Comparison of ENCODE assay signal across 9 cellular contexts in genomic region chr6:31730631-31731086, GRCh38. TPM values are rescaled to one million over a fixed set of nuclear protein-coding genes. Genes with fewer than 3 reads are reported as not detected.
DNase-seq lines count a peak whose midpoint lies in the region; ATAC-seq, FAIRE-seq and TF ChIP-seq lines count a peak whose summit lies in the region.
"Had no signal": no experiment of that assay in that cellular context is flagged by ENCODE, and none has a peak within 500 bp of the region (broad histone marks: within the 10 kb centered on the region; RNA-seq: fewer than 3 reads in every experiment).

No MANE protein-coding gene starts in this region.

- no TSS peak for BruUV-seq in K562 (replicated peaks; lab: Mats Ljungman, UMichigan)

- H3K4me1 ChIP-seq in K562 (replicated peaks in 1 of 2; ENCODE audit: control insufficient read depth in 2 of 2, insufficient read depth in 2 of 2, low read length in 2 of 2) (peaks cover 50 to 64% of the 10 kb centered on the region in 2 experiments), mucosa of rectum (ENCODE audit: control insufficient read depth in 2 of 2, insufficient read depth in 2 of 2, low read length in 2 of 2) (peaks cover 45 to 52% of the 10 kb centered on the region in 2 donors), upper lobe of right lung (peaks cover 58% of the 10 kb centered on the region)

- TF ChIP-seq CTCF in K562 (IDR thresholded peaks at IDR 0.05 in 2 of 3, conservative IDR thresholded peaks at IDR 0.05 in 1 of 3; ENCODE audit: insufficient read depth in 2 of 3, low read depth in 1 of 3, low read length in 3 of 3) (no peak), upper lobe of right lung (IDR thresholded peaks at IDR 0.05) (no peak)

- peak overlapping the region; percentile 17 to 58; a peak in 2 of 4 replicates for H3K9ac ChIP-seq in K562 (ENCODE audit: insufficient read depth in 1 of 2, low read depth in 2 of 2, low read length in 2 of 2)
- peak overlapping the region in 1 of 2 donors; percentile 60 for H3K9ac ChIP-seq in mucosa of rectum (ENCODE audit: low read depth in 1 of 2, low read length in 2 of 2)

- no peak; a peak in 1 of 4 replicates for TF ChIP-seq RAD21 in K562 (CRISPR knock-in tag; conservative IDR thresholded peaks at IDR 0.05 in 1 of 2, IDR thresholded peaks at IDR 0.05 in 1 of 2)

- intact Hi-C loops in Right ventricle myocardium inferior (cut with DNase I) (loop anchor here (2.0 to 10.0 kb wide), 3 partner anchors 28 to 186 kb away; partner anchors contain the start of genes ABHD16A, ATP6V1G2, DDX39B and NFKBIL1), Right ventricle myocardium superior (cut with DNase I) (loop anchor here (10.0 kb wide), 1 partner anchor 104 kb away; no protein-coding TSS in a partner anchor), K562 (cut with micrococcal nuclease) (loop anchor here (10.0 kb wide), 1 partner anchor 244 kb away; the partner anchor contains the start of gene DXO), upper lobe of right lung (cut with DNase I) (no loop called here)

- H3K27ac ChIP-seq in K562 (ENCODE audit: extremely low read depth, low read depth, low read length): peak overlapping the region; percentile 75; the same call in 2 of the 3 replicates
- peak overlapping the region; percentile 98 for H3K27ac ChIP-seq in mucosa of rectum (ENCODE audit: low read depth in 2 of 2, low read length in 2 of 2)
- peak overlapping the region; percentile 85 for H3K27ac ChIP-seq in upper lobe of right lung

- no peak for FAIRE-seq in K562 (lab: Jason Lieb, UNC)

- H3K9me3 ChIP-seq in K562 (replicated peaks; ENCODE audit: control insufficient read depth, insufficient read depth, low read depth, low read length) (no peaks in the 10 kb centered on the region), mucosa of rectum (ENCODE audit: control insufficient read depth in 2 of 2, low read length in 2 of 2) (no peaks in the 10 kb centered on the region), upper lobe of right lung (no peaks in the 10 kb centered on the region)

- DNase-seq in Right ventricle myocardium inferior (ENCODE audit: missing footprints) (peak; percentile 56), Right ventricle myocardium superior (no peak), K562 (ENCODE audit: extremely low read depth in 1 of 4, low spot score in 3 of 4) (peak in 1 of 4 experiments; percentile 58), upper lobe of right lung (no peak), NCI-H2029 (lab: John Stamatoyannopoulos, UW) (no peak)

- TF ChIP-seq POLR2A in K562 (conservative IDR thresholded peaks at IDR 0.05): no peak

- in situ Hi-C loops in K562 (cut with MboI): no loop called here

- POLR2A ChIA-PET in K562 (lab: Yijun Ruan, JAX): interaction anchor here (0.6 to 15.0 kb wide), 31 partner anchors 5 to 220 kb away, joined by 3 to 236 read pairs (median 5); partner anchors contain the start of genes ABHD16A, C6orf47, CLIC1 and CSNK2B

- no peak overlapping the region for H2AFZ ChIP-seq in K562 (ENCODE audit: low read depth, low read length)

- H3K36me3 ChIP-seq in K562 (ENCODE audit: control insufficient read depth, insufficient read depth, low read length): peaks cover 80% of the 10 kb centered on the region
- H3K36me3 ChIP-seq in mucosa of rectum (ENCODE audit: control insufficient read depth in 2 of 2, insufficient read depth in 2 of 2, low read length in 2 of 2): peaks cover 45 to 46% of the 10 kb centered on the region in 2 donors
- H3K36me3 ChIP-seq in upper lobe of right lung: peaks cover 43% of the 10 kb centered on the region

- no peak for TF ChIP-seq EP300 in K562 (IDR thresholded peaks at IDR 0.05; ENCODE audit: low read length)

- H4K20me1 ChIP-seq in K562 (replicated peaks; ENCODE audit: control insufficient read depth, insufficient read depth, low read length): peaks cover 23% of the 10 kb centered on the region

- H3K4me2 ChIP-seq in K562 (ENCODE audit: insufficient read depth, low read length): peak overlapping the region; percentile 94

- H3K27me3 ChIP-seq in K562 (ENCODE audit: control insufficient read depth in 2 of 2, insufficient read depth in 2 of 2, low read length in 2 of 2) (no peaks in the 10 kb centered on the region), mucosa of rectum (ENCODE audit: control insufficient read depth in 2 of 2, insufficient read depth in 2 of 2, low read length in 2 of 2) (no peaks in the 10 kb centered on the region), upper lobe of right lung (no peaks in the 10 kb centered on the region)
- H3K27me3 ChIP-seq: brain microvascular endothelial cell had no signal

- peaks cover 52% of the 10 kb centered on the region for H3K79me2 ChIP-seq in K562 (ENCODE audit: control insufficient read depth, insufficient read depth, low read length)

- peaks cover 5% of the 10 kb centered on the region for H3K9me1 ChIP-seq in K562 (ENCODE audit: control insufficient read depth, insufficient read depth, low read length)

- ATAC-seq in Right ventricle myocardium inferior (no peak), Right ventricle myocardium superior (ENCODE audit: poor library complexity) (no peak), K562 (no peak), upper lobe of right lung (no peak), HG03097 (IDR thresholded peaks at IDR 0.05; ENCODE audit: low FRiP score, unreplicated experiment) (no peak), GM21367 (IDR thresholded peaks at IDR 0.05; ENCODE audit: unreplicated experiment) (no peak)

- WGBS in K562 (ENCODE audit: insufficient coverage, low coverage, missing lambda C conversion rate): 60% methylated on average over 11 of the region's 11 CpGs

- H3K4me3 ChIP-seq in K562: peak overlapping the region; percentile 65; the same call in 1 of the 2 replicates
- peak overlapping the region in 1 of 2 donors; percentile 93 for H3K4me3 ChIP-seq in mucosa of rectum (ENCODE audit: low read length in 2 of 2)
- peak overlapping the region; percentile 88 for H3K4me3 ChIP-seq in upper lobe of right lung

- CTCF ChIA-PET in K562 (lab: Yijun Ruan, JAX; ENCODE audit: low intra/inter-chr PET ratio): no interaction called here

RNA-seq across cellular contexts. Expression of gene DDAH2, which starts 1.6 kb away (rescaled TPM):
- total RNA-seq in Right ventricle myocardium inferior (40.6 TPM), Right ventricle myocardium superior (32.9 TPM), K562 (2014; rRNA removed) (45.4 and 59.1 TPM in 2 replicates), K562 (2014; rRNA removed; fragmentation: Illumina TruSeq; extraction: Trizol) (10.6 and 12.7 TPM in 2 replicates), K562 (2015; rRNA removed; fragmentation: Illumina TruSeq; extraction: Trizol) (32.3 and 34.6 TPM in 2 replicates), K562 (2021) (31.4 and 36.3 TPM in 2 replicates), upper lobe of right lung (71.2 TPM)
- total RNA-seq in K562 (2011; cell fraction: chromatin; rRNA removed; ENCODE audit: low replicate concordance): 32.6 and 90.1 TPM in 2 replicates
- total RNA-seq in K562 (2011; cell fraction: nucleolus; rRNA removed): 71.7 and 82.4 TPM in 2 replicates
- total RNA-seq in K562 (2011; cell fraction: nucleoplasm; rRNA removed): 58.1 and 66.3 TPM in 2 replicates
- polyA plus RNA-seq in K562 (2011; rRNA removed) (21.4 and 30.4 TPM in 2 replicates), K562 (2014; fragmentation: Illumina TruSeq; extraction: Trizol) (15.6 and 29.3 TPM in 2 replicates), K562 (2014; fragmentation: Nextera tagmentation; extraction: Ambion mirVana) (1 to 10 TPM; 1.8 to 3.4 TPM), K562 (2014; rRNA removed) (36.2 and 42.1 TPM in 2 replicates)
- 43.7 and 63.5 TPM in 2 replicates for polyA plus RNA-seq in K562 (2011; cell fraction: cytosol; rRNA removed)
- polyA plus RNA-seq in K562 (2011; cell fraction: nucleus; rRNA removed): 124 and 167 TPM in 2 replicates
- polyA plus RNA-seq in K562 (2012): 54.5 and 69.9 TPM in 2 replicates
- polyA minus RNA-seq in K562 (2011; rRNA and poly(A)+ RNA removed): 3.4 and 4.6 TPM in 2 replicates
- 9.1 and 12.9 TPM in 2 replicates for polyA minus RNA-seq in K562 (2011; cell fraction: cytosol; rRNA and poly(A)+ RNA removed)
- polyA minus RNA-seq in K562 (2011; cell fraction: nucleus; rRNA and poly(A)+ RNA removed): 21.1 and 26.4 TPM in 2 replicates

RNA-seq across cellular contexts. Expression of gene CLIC1, which starts 5.7 kb away (rescaled TPM):
- total RNA-seq in Right ventricle myocardium inferior: 102 TPM
- 86.8 TPM for total RNA-seq in Right ventricle myocardium superior
- total RNA-seq in K562 (2011; cell fraction: chromatin; rRNA removed; ENCODE audit: low replicate concordance): 323 and 864 TPM in 2 replicates
- total RNA-seq in K562 (2011; cell fraction: nucleolus; rRNA removed): 1,156 and 1,371 TPM in 2 replicates
- total RNA-seq in K562 (2011; cell fraction: nucleoplasm; rRNA removed): 762 and 847 TPM in 2 replicates
- 1,815 and 2,459 TPM in 2 replicates for total RNA-seq in K562 (2014; rRNA removed)
- 1,777 and 1,808 TPM in 2 replicates for total RNA-seq in K562 (2014; rRNA removed; fragmentation: Illumina TruSeq; extraction: Trizol)
- total RNA-seq in K562 (2015; rRNA removed; fragmentation: Illumina TruSeq; extraction: Trizol): 1,968 and 1,998 TPM in 2 replicates
- 1,487 and 1,494 TPM in 2 replicates for total RNA-seq in K562 (2021)
- 1,850 and 2,419 TPM in 2 replicates for polyA plus RNA-seq in K562 (2011; rRNA removed)
- 2,072 and 2,650 TPM in 2 replicates for polyA plus RNA-seq in K562 (2011; cell fraction: cytosol; rRNA removed)
- polyA plus RNA-seq in K562 (2011; cell fraction: nucleus; rRNA removed): 706 and 710 TPM in 2 replicates
- polyA plus RNA-seq in K562 (2012): 1,359 and 2,108 TPM in 2 replicates
- polyA plus RNA-seq in K562 (2014; fragmentation: Illumina TruSeq; extraction: Trizol): 2,238 and 2,336 TPM in 2 replicates
- polyA plus RNA-seq in K562 (2014; fragmentation: Nextera tagmentation; extraction: Ambion mirVana): 1,000 to 10,000 TPM; 1,267 to 1,594 TPM
- polyA plus RNA-seq in K562 (2014; rRNA removed): 1,650 and 1,824 TPM in 2 replicates
- polyA minus RNA-seq in K562 (2011; rRNA and poly(A)+ RNA removed): 1,034 and 1,248 TPM in 2 replicates
- polyA minus RNA-seq in K562 (2011; cell fraction: cytosol; rRNA and poly(A)+ RNA removed): 611 and 812 TPM in 2 replicates
- 223 and 327 TPM in 2 replicates for polyA minus RNA-seq in K562 (2011; cell fraction: nucleus; rRNA and poly(A)+ RNA removed)
- total RNA-seq in upper lobe of right lung: 286 TPM

RNA-seq across cellular contexts. Expression of gene MPIG6B, which starts 7.5 kb away (rescaled TPM):
- 0.70 TPM for total RNA-seq in Right ventricle myocardium inferior
- total RNA-seq in Right ventricle myocardium superior: 0.13 TPM
- total RNA-seq in K562 (2011; cell fraction: chromatin; rRNA removed; ENCODE audit: low replicate concordance): 0.23 and 0.79 TPM in 2 replicates
- total RNA-seq in K562 (2011; cell fraction: nucleolus; rRNA removed): 0.79 and 0.83 TPM in 2 replicates
- total RNA-seq in K562 (2011; cell fraction: nucleoplasm; rRNA removed): 0.73 and 1.4 TPM in 2 replicates
- total RNA-seq in K562 (2014; rRNA removed): 0.45 TPM in 1 of 2 replicates, not detected in the other
- total RNA-seq in K562 (2014; rRNA removed; fragmentation: Illumina TruSeq; extraction: Trizol): 0.11 and 0.13 TPM in 2 replicates
- 0.14 TPM in 1 of 2 replicates, not detected in the other for total RNA-seq in K562 (2015; rRNA removed; fragmentation: Illumina TruSeq; extraction: Trizol)
- 0.47 and 0.75 TPM in 2 replicates for total RNA-seq in K562 (2021)
- 0.24 and 0.30 TPM in 2 replicates for polyA plus RNA-seq in K562 (2011; rRNA removed)
- polyA plus RNA-seq in K562 (2011; cell fraction: cytosol; rRNA removed): 0.36 and 0.44 TPM in 2 replicates
- polyA plus RNA-seq in K562 (2011; cell fraction: nucleus; rRNA removed): 0.80 and 2.1 TPM in 2 replicates
- 0.73 and 1.2 TPM in 2 replicates for polyA plus RNA-seq in K562 (2012)
- 0.75 and 0.77 TPM in 2 replicates for polyA plus RNA-seq in K562 (2014; fragmentation: Illumina TruSeq; extraction: Trizol)
- polyA plus RNA-seq in K562 (2014; fragmentation: Nextera tagmentation; extraction: Ambion mirVana): under 1 TPM; 0.15 to 0.32 TPM
- 0.27 and 1.2 TPM in 2 replicates for polyA plus RNA-seq in K562 (2014; rRNA removed)
- polyA minus RNA-seq in K562 (2011; rRNA and poly(A)+ RNA removed): 0.18 TPM in 1 of 2 replicates, not detected in the other
- 0.48 TPM in 1 of 2 replicates, not detected in the other for polyA minus RNA-seq in K562 (2011; cell fraction: cytosol; rRNA and poly(A)+ RNA removed)
- 0.33 and 0.40 TPM in 2 replicates for polyA minus RNA-seq in K562 (2011; cell fraction: nucleus; rRNA and poly(A)+ RNA removed)
- total RNA-seq in upper lobe of right lung: 1.1 TPM

RNA-seq across cellular contexts. Expression of gene LY6G6C, which starts 9.1 kb away (rescaled TPM):
- not detected for total RNA-seq in Right ventricle myocardium inferior
- total RNA-seq in Right ventricle myocardium superior: not detected
- total RNA-seq in K562 (2011; cell fraction: chromatin; rRNA removed; ENCODE audit: low replicate concordance): 2.3 and 4.9 TPM in 2 replicates
- total RNA-seq in K562 (2011; cell fraction: nucleolus; rRNA removed): 1.8 and 2.0 TPM in 2 replicates
- total RNA-seq in K562 (2011; cell fraction: nucleoplasm; rRNA removed): 3.0 and 6.3 TPM in 2 replicates
- not detected in 2 replicates for total RNA-seq in K562 (2014; rRNA removed)
- total RNA-seq in K562 (2014; rRNA removed; fragmentation: Illumina TruSeq; extraction: Trizol): not detected in 2 replicates
- not detected in 2 replicates for total RNA-seq in K562 (2015; rRNA removed; fragmentation: Illumina TruSeq; extraction: Trizol)
- total RNA-seq in K562 (2021): 0.20 TPM in 1 of 2 replicates, not detected in the other
- 0.20 and 0.35 TPM in 2 replicates for polyA plus RNA-seq in K562 (2011; rRNA removed)
- 0.32 and 0.40 TPM in 2 replicates for polyA plus RNA-seq in K562 (2011; cell fraction: cytosol; rRNA removed)
- 2.0 and 2.1 TPM in 2 replicates for polyA plus RNA-seq in K562 (2011; cell fraction: nucleus; rRNA removed)
- polyA plus RNA-seq in K562 (2012): 0.14 and 0.48 TPM in 2 replicates
- polyA plus RNA-seq in K562 (2014; fragmentation: Illumina TruSeq; extraction: Trizol): 0.33 TPM in 1 of 2 replicates, not detected in the other
- under 1 TPM in 1 of 2 experiments, not detected in 1; 0.06 TPM for polyA plus RNA-seq in K562 (2014; fragmentation: Nextera tagmentation; extraction: Ambion mirVana)
- 0.09 TPM in 1 of 2 replicates, not detected in the other for polyA plus RNA-seq in K562 (2014; rRNA removed)
- not detected in 2 replicates for polyA minus RNA-seq in K562 (2011; rRNA and poly(A)+ RNA removed)
- polyA minus RNA-seq in K562 (2011; cell fraction: cytosol; rRNA and poly(A)+ RNA removed): not detected in 2 replicates
- polyA minus RNA-seq in K562 (2011; cell fraction: nucleus; rRNA and poly(A)+ RNA removed): 0.54 and 0.56 TPM in 2 replicates
- not detected for total RNA-seq in upper lobe of right lung

RNA-seq across cellular contexts. Expression of gene MSH5, which starts 9.1 kb away (rescaled TPM):
- total RNA-seq in Right ventricle myocardium inferior: 2.0 TPM
- total RNA-seq in Right ventricle myocardium superior: 1.8 TPM
- total RNA-seq in K562 (2011; cell fraction: chromatin; rRNA removed; ENCODE audit: low replicate concordance): 1,865 and 2,284 TPM in 2 replicates
- total RNA-seq in K562 (2011; cell fraction: nucleolus; rRNA removed): 827 and 897 TPM in 2 replicates
- 1,204 and 1,437 TPM in 2 replicates for total RNA-seq in K562 (2011; cell fraction: nucleoplasm; rRNA removed)
- 21.1 and 34.7 TPM in 2 replicates for total RNA-seq in K562 (2014; rRNA removed)
- total RNA-seq in K562 (2014; rRNA removed; fragmentation: Illumina TruSeq; extraction: Trizol): 46.6 and 47.6 TPM in 2 replicates
- 34.3 and 37.9 TPM in 2 replicates for total RNA-seq in K562 (2015; rRNA removed; fragmentation: Illumina TruSeq; extraction: Trizol)
- total RNA-seq in K562 (2021): 75.4 and 82.7 TPM in 2 replicates
- polyA plus RNA-seq in K562 (2011; rRNA removed): 104 and 202 TPM in 2 replicates
- polyA plus RNA-seq in K562 (2011; cell fraction: cytosol; rRNA removed): 42.0 and 70.8 TPM in 2 replicates
- 1,103 and 1,564 TPM in 2 replicates for polyA plus RNA-seq in K562 (2011; cell fraction: nucleus; rRNA removed)
- 30.9 and 84.7 TPM in 2 replicates for polyA plus RNA-seq in K562 (2012)
- polyA plus RNA-seq in K562 (2014; fragmentation: Illumina TruSeq; extraction: Trizol): 52.5 and 52.8 TPM in 2 replicates
- 10 to 100 TPM; 12.5 to 14.0 TPM for polyA plus RNA-seq in K562 (2014; fragmentation: Nextera tagmentation; extraction: Ambion mirVana)
- polyA plus RNA-seq in K562 (2014; rRNA removed): 80.2 and 84.7 TPM in 2 replicates
- 112 and 145 TPM in 2 replicates for polyA minus RNA-seq in K562 (2011; rRNA and poly(A)+ RNA removed)
- polyA minus RNA-seq in K562 (2011; cell fraction: cytosol; rRNA and poly(A)+ RNA removed): 40.0 and 59.2 TPM in 2 replicates
- 239 and 424 TPM in 2 replicates for polyA minus RNA-seq in K562 (2011; cell fraction: nucleus; rRNA and poly(A)+ RNA removed)
- total RNA-seq in upper lobe of right lung: 11.2 TPM
